17 cellular contexts compared by ENCODE assay signal in genomic region chr22:23722724-23723123, GRCh38. TPM values are rescaled to one million over a fixed set of nuclear protein-coding genes. Genes with fewer than 3 reads are reported as not detected.
DNase-seq lines count a peak whose midpoint lies in the region; ATAC-seq and TF ChIP-seq lines count a peak whose summit lies in the region.
"Had no signal": no experiment of that assay in that cellular context is flagged by ENCODE, and none has a peak within 500 bp of the region (broad histone marks: within the 10 kb centered on the region; RNA-seq: fewer than 3 reads in every experiment).

No MANE protein-coding gene starts in this region.

- no peaks in the 10 kb centered on the region for H3K79me2 ChIP-seq in parathyroid adenoma

- H3K9ac ChIP-seq in parathyroid adenoma = no peak overlapping the region
- H3K9ac ChIP-seq: BLaER1 had no signal

- TF ChIP-seq EP300 in upper lobe of left lung (IDR thresholded peaks at IDR 0.05) (no peak), sigmoid colon (IDR thresholded peaks at IDR 0.05) (no peak)

- TF ChIP-seq CTCF in RWPE2 (IDR thresholded peaks at IDR 0.05; ENCODE audit: poor library complexity, severe bottlenecking) (no peak), parathyroid adenoma (IDR thresholded peaks at IDR 0.05) (no peak), upper lobe of left lung (IDR thresholded peaks at IDR 0.05) (no peak), sigmoid colon (IDR thresholded peaks at IDR 0.05) (no peak)

- no peak overlapping the region for H3K4me3 ChIP-seq in RWPE2 (ENCODE audit: severe bottlenecking)
- no peak overlapping the region for H3K4me3 ChIP-seq in parathyroid adenoma (ENCODE audit: low read depth, low read length)
- no peak overlapping the region for H3K4me3 ChIP-seq in upper lobe of left lung
- H3K4me3 ChIP-seq in sigmoid colon = no peak overlapping the region
- H3K4me3 ChIP-seq: BLaER1 had no signal

- no peaks in the 10 kb centered on the region for H3K36me3 ChIP-seq in RWPE2 (ENCODE audit: low read depth)
- H3K36me3 ChIP-seq in parathyroid adenoma (ENCODE audit: control insufficient read depth, insufficient read depth, low read length) = no peaks in the 10 kb centered on the region
- H3K36me3 ChIP-seq in upper lobe of left lung = no peaks in the 10 kb centered on the region
- H3K36me3 ChIP-seq in sigmoid colon = no peaks in the 10 kb centered on the region
- H3K36me3 ChIP-seq: BLaER1 had no signal

- H3K27ac ChIP-seq in RWPE2 (ENCODE audit: poor library complexity, severe bottlenecking) = no peak overlapping the region
- H3K27ac ChIP-seq in parathyroid adenoma = no peak overlapping the region
- peak overlapping the region; percentile 34 to 59 (median 48) for H3K27ac ChIP-seq in upper lobe of left lung
- no peak overlapping the region for H3K27ac ChIP-seq in sigmoid colon
- H3K27ac ChIP-seq: BLaER1 had no signal

- TF ChIP-seq POLR2A in upper lobe of left lung (IDR thresholded peaks at IDR 0.05) (no peak), sigmoid colon (IDR thresholded peaks at IDR 0.05) (no peak)

- H3K4me1 ChIP-seq in RWPE2 (ENCODE audit: insufficient read depth, poor library complexity, severe bottlenecking) (no peaks in the 10 kb centered on the region), parathyroid adenoma (peaks cover 2% of the 10 kb centered on the region), upper lobe of left lung (peaks cover 0 to 3% (median 2%) of the 10 kb centered on the region in 4 donors), sigmoid colon (no peaks in the 10 kb centered on the region)

- H3K4me2 ChIP-seq in parathyroid adenoma (ENCODE audit: low read length) = peak overlapping the region; percentile 49
- H3K4me2 ChIP-seq: BLaER1 had no signal

- DNase-seq in NCI-H2171 (lab: John Stamatoyannopoulos, UW) (peak; percentile 12), RWPE2 (ENCODE audit: low spot score) (peak; percentile 15), upper lobe of left lung (no peak), NCI-H146 (lab: John Stamatoyannopoulos, UW) (no peak), sigmoid colon (no peak)
- DNase-seq: AML-193; Calu3; CD8-positive, alpha-beta memory T cell; DMS 273 treated with DMSO at 0.1 percent for 48 hours; GOT3; H9; HFFc6 had no signal

- H3K27me3 ChIP-seq in RWPE2 (ENCODE audit: insufficient read depth, poor library complexity, severe bottlenecking) (no peaks in the 10 kb centered on the region), parathyroid adenoma (ENCODE audit: control insufficient read depth, insufficient read depth, low read length) (no peaks in the 10 kb centered on the region), upper lobe of left lung (no peaks in the 10 kb centered on the region), sigmoid colon (no peaks in the 10 kb centered on the region)
- H3K27me3 ChIP-seq: BLaER1 had no signal

- no peak overlapping the region for H2AFZ ChIP-seq in parathyroid adenoma

- H3K9me3 ChIP-seq in RWPE2 (ENCODE audit: severe bottlenecking) = no peaks in the 10 kb centered on the region
- H3K9me3 ChIP-seq in parathyroid adenoma (ENCODE audit: control insufficient read depth, low read length) = no peaks in the 10 kb centered on the region
- H3K9me3 ChIP-seq in upper lobe of left lung = no peaks in the 10 kb centered on the region
- no peaks in the 10 kb centered on the region for H3K9me3 ChIP-seq in sigmoid colon
- H3K9me3 ChIP-seq: BLaER1 had no signal

- WGBS in upper lobe of left lung, 2 donors = 78 to 83% methylated on average over 2 of the region's 2 CpGs
- WGBS in sigmoid colon, 2 donors = 76 to 83% methylated on average over 2 of the region's 2 CpGs

- intact Hi-C loops in sigmoid colon (cut with DNase I) = no loop called here

- ATAC-seq in RWPE2 (ENCODE audit: low read depth) = no peak
- no peak for ATAC-seq in upper lobe of left lung (ENCODE audit: low FRiP score in 2 of 2)
- no peak for ATAC-seq in GM21423 (IDR thresholded peaks at IDR 0.05; ENCODE audit: unreplicated experiment)
- ATAC-seq: HepG2 had no signal

RNA-seq across cellular contexts. Expression of gene ZNF70, which starts 28.2 kb away (rescaled TPM):
- total RNA-seq in upper lobe of left lung = 1 to 10 TPM; 3.0 to 9.4 (median 5.4) TPM
- total RNA-seq in sigmoid colon = 1 to 10 TPM; 2.6 to 5.5 (median 3.0) TPM
- 1 to 10 TPM in 1 of 3 donors, under 1 TPM in 2; 0.23 to 1.8 (median 0.60) TPM for polyA plus RNA-seq in sigmoid colon

RNA-seq across cellular contexts. Expression of gene VPREB3, which starts 31.5 kb away (rescaled TPM):
- total RNA-seq in upper lobe of left lung = under 1 TPM in 2 of 6 donors, not detected in 4; 0.74 to 0.80 TPM
- not detected for total RNA-seq in sigmoid colon
- 10 to 100 TPM in 1 of 3 donors, 1 to 10 TPM in 1, not detected in 1; 2.4 to 65.9 TPM for polyA plus RNA-seq in sigmoid colon
- total RNA-seq: Calu3; CD8-positive, alpha-beta memory T cell; Daoy; HepG2 had no signal
- polyA plus RNA-seq: CD8-positive, alpha-beta memory T cell had no signal

RNA-seq across cellular contexts. Expression of gene RGL4, which starts 31.9 kb away (rescaled TPM):
- total RNA-seq in upper lobe of left lung (1 to 10 TPM in 4 of 6 donors, under 1 TPM in 1, not detected in 1; 0.67 to 4.0 (median 2.6) TPM), sigmoid colon (not detected)
- polyA plus RNA-seq in sigmoid colon = 1 to 10 TPM; 1.8 to 3.2 (median 2.8) TPM
- total RNA-seq: Calu3, Daoy, H9, HepG2, HFFc6 had no signal
- polyA plus RNA-seq: HepG2 had no signal

RNA-seq across cellular contexts. Expression of gene C22orf15, which starts 40.1 kb away (rescaled TPM):
- total RNA-seq in upper lobe of left lung (1 to 10 TPM in 5 of 6 donors, under 1 TPM in 1; 0.29 to 7.3 (median 4.6) TPM), sigmoid colon (under 1 TPM in 1 of 4 donors, not detected in 3; 0.36 TPM)
- polyA plus RNA-seq in sigmoid colon = under 1 TPM in 1 of 3 donors, not detected in 2; 0.45 TPM
- total RNA-seq: Calu3, Daoy, HepG2 had no signal
- polyA plus RNA-seq: HepG2 had no signal

RNA-seq across cellular contexts. Expression of gene CHCHD10, which starts 45.0 kb away (rescaled TPM):
- total RNA-seq in upper lobe of left lung (100 to 1,000 TPM in 1 of 6 donors, 10 to 100 TPM in 4, 1 to 10 TPM in 1; 9.1 to 130 (median 39.0) TPM), sigmoid colon (10 to 100 TPM in 3 of 4 donors, 1 to 10 TPM in 1; 5.7 to 51.5 (median 29.1) TPM)
- 100 to 1,000 TPM; 272 to 336 (median 286) TPM for polyA plus RNA-seq in sigmoid colon

Comparison
In these comparisons a context has a peak if more than half of its experiments do, and no peak if none do; other contexts are left out.
1. DNase-seq: peak in NCI-H2171 (single experiment) and RWPE2 (single experiment); none in upper lobe of left lung (0 of 2), NCI-H146 (single experiment) and sigmoid colon (single experiment).
2. H3K27ac ChIP-seq: peak in upper lobe of left lung (4 of 4); none in RWPE2 (single experiment), parathyroid adenoma (single experiment) and sigmoid colon (0 of 4).